In genomic region chr14:48973136-48973535, GRCh38 we compare ENCODE assay signal across 1 cellular context.
TF ChIP-seq lines count a peak whose summit lies in the region.

No MANE protein-coding gene starts in this region.

TF ChIP-seq in IMR-90, 13 proteins besides CTCF, POLR2A, EP300 and RAD21 (continued from another document):
- TF ChIP-seq FOS (IDR thresholded peaks at IDR 0.05; ENCODE audit: low read depth, low read length) (no peak), RFX5 (IDR thresholded peaks at IDR 0.05; ENCODE audit: low read depth, low read length) (no peak)
TF ChIP-seq in IMR-90: peak in this region for 0.
